In genomic region chr7:458511-459245, GRCh38 we compare ENCODE assay signal across 1 cellular context.
TF ChIP-seq lines count a peak whose summit lies in the region.

No MANE protein-coding gene starts in this region.

TF ChIP-seq in H1, 55 proteins besides CTCF, POLR2A, EP300 and RAD21 (continued from another document):
- TF ChIP-seq E2F6 (IDR thresholded peaks at IDR 0.05): no peak
- no peak for TF ChIP-seq SP1 (IDR thresholded peaks at IDR 0.05; ENCODE audit: low read depth, low read length)
- no peak for TF ChIP-seq ZNF274 (IDR thresholded peaks at IDR 0.05; ENCODE audit: borderline replicate concordance, extremely low read depth, low read length)
